Comparison of ENCODE assay signal across 7 cellular contexts in the genomic region with DNA sequence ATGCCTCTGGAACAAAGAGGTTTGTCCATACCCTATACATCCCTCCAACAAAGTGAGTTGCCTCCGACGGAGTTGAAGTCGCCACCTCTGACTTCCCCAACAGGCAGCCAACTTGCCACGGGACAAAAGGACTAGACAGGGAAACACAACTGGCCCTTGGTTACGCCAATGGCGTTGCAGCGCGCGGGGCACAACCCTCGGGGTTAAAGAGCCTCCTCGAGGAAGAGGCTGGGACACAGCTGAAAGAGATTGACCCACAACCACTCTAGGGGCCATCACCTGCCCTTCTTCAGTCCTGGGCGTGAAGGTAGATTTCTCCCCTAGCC. TPM values are rescaled to one million over a fixed set of nuclear protein-coding genes. Genes with fewer than 3 reads are reported as not detected.
DNase-seq lines count a peak whose midpoint lies in the region; ATAC-seq lines count a peak whose summit lies in the region.

No MANE protein-coding gene starts in this region.

- H3K4me1 ChIP-seq in mesodermal cell (ENCODE audit: control insufficient read depth, insufficient read depth, low read length, poor library complexity, severe bottlenecking) (peaks cover 13% of the 10 kb centered on the region), urinary bladder (ENCODE audit: insufficient read depth) (peaks cover 2% of the 10 kb centered on the region)

- H3K4me3 ChIP-seq in mesodermal cell (ENCODE audit: extremely low read depth, insufficient read depth, low read length, poor library complexity, severe bottlenecking) (peak overlapping the region; percentile 94), urinary bladder (ENCODE audit: low read depth, low read length) (peak overlapping the region; percentile 72)

- 0 to 2% methylated on average over 11 to 12 of the region's 12 CpGs for WGBS in mesodermal cell (ENCODE audit: insufficient coverage in 2 of 2), 2 experiments
- WGBS in urinary bladder: 0% methylated on average over 12 of the region's 12 CpGs

- H3K27ac ChIP-seq in mesodermal cell (ENCODE audit: low read depth, low read length, severe bottlenecking) (peak overlapping the region; percentile 96), urinary bladder (ENCODE audit: low read depth) (peak overlapping the region; percentile 83)

- H3K36me3 ChIP-seq in mesodermal cell (ENCODE audit: control insufficient read depth, insufficient read depth, low read length) (peaks cover 29% of the 10 kb centered on the region), urinary bladder (ENCODE audit: insufficient read depth) (no peaks in the 10 kb centered on the region)

- peak; percentile 40 for ATAC-seq in GM21381 (IDR thresholded peaks at IDR 0.05; ENCODE audit: unreplicated experiment)

- peaks cover 11% of the 10 kb centered on the region for H3K9me3 ChIP-seq in mesodermal cell (ENCODE audit: control insufficient read depth, low read length)

- DNase-seq in GDM1 (lab: John Stamatoyannopoulos, UW) (peak; percentile 58), HK-2 (ENCODE audit: unreplicated experiment) (peak; percentile 80), SK-N-DZ (ENCODE audit: low spot score) (peak; percentile 44)
- DNase-seq in effector CD8-positive, alpha-beta T cell (lab: John Stamatoyannopoulos, UW): peak; percentile 48

RNA-seq across cellular contexts. Expression of a gene that starts 0.5 kb away (rescaled TPM):
- 53.5 and 61.1 TPM in 2 replicates for polyA plus RNA-seq in SK-N-DZ (2014; cell fraction: cytosol; rRNA removed)
- 73.2 and 101 TPM in 2 replicates for polyA plus RNA-seq in SK-N-DZ (2014; cell fraction: nucleus; rRNA removed)
- polyA plus RNA-seq in mesodermal cell (2013, experiment 1 of 2): 79.8 TPM
- polyA plus RNA-seq in mesodermal cell (2013, experiment 2 of 2): 70.2 TPM
- 37.7 TPM for total RNA-seq in urinary bladder
- 29.9 TPM for polyA plus RNA-seq in urinary bladder

RNA-seq across cellular contexts. Expression of a gene that starts 14.1 kb away (rescaled TPM):
- polyA plus RNA-seq in SK-N-DZ (2014; cell fraction: cytosol; rRNA removed): 19.3 and 21.2 TPM in 2 replicates
- 50.3 and 59.7 TPM in 2 replicates for polyA plus RNA-seq in SK-N-DZ (2014; cell fraction: nucleus; rRNA removed)
- polyA plus RNA-seq in mesodermal cell (2013, experiment 1 of 2): 55.8 TPM
- 48.2 TPM for polyA plus RNA-seq in mesodermal cell (2013, experiment 2 of 2)
- 11.2 TPM for total RNA-seq in urinary bladder
- polyA plus RNA-seq in urinary bladder: 48.8 TPM

RNA-seq across cellular contexts. Expression of a gene that starts 14.4 kb away (rescaled TPM):
- polyA plus RNA-seq in SK-N-DZ (2014; cell fraction: cytosol; rRNA removed): 52.2 and 64.9 TPM in 2 replicates
- polyA plus RNA-seq in SK-N-DZ (2014; cell fraction: nucleus; rRNA removed): 44.1 and 49.8 TPM in 2 replicates
- 84.5 TPM for polyA plus RNA-seq in mesodermal cell (2013, experiment 1 of 2)
- polyA plus RNA-seq in mesodermal cell (2013, experiment 2 of 2): 76.3 TPM
- 69.8 TPM for total RNA-seq in urinary bladder
- polyA plus RNA-seq in urinary bladder: 105 TPM

RNA-seq across cellular contexts. Expression of a gene that starts 24.5 kb away (rescaled TPM):
- polyA plus RNA-seq in SK-N-DZ (2014; cell fraction: cytosol; rRNA removed): 2.5 and 10.9 TPM in 2 replicates
- 11.3 and 12.7 TPM in 2 replicates for polyA plus RNA-seq in SK-N-DZ (2014; cell fraction: nucleus; rRNA removed)
- polyA plus RNA-seq in mesodermal cell (2013, experiment 1 of 2): 18.3 TPM
- 14.9 TPM for polyA plus RNA-seq in mesodermal cell (2013, experiment 2 of 2)
- total RNA-seq in urinary bladder: 6.1 TPM
- 19.9 TPM for polyA plus RNA-seq in urinary bladder

RNA-seq across cellular contexts. Expression of a gene that starts 33.1 kb away (rescaled TPM):
- 65.6 and 76.2 TPM in 2 replicates for polyA plus RNA-seq in SK-N-DZ (2014; cell fraction: cytosol; rRNA removed)
- 122 and 139 TPM in 2 replicates for polyA plus RNA-seq in SK-N-DZ (2014; cell fraction: nucleus; rRNA removed)
- 75.9 TPM for polyA plus RNA-seq in mesodermal cell (2013, experiment 1 of 2)
- 63.6 TPM for polyA plus RNA-seq in mesodermal cell (2013, experiment 2 of 2)
- 46.2 TPM for total RNA-seq in urinary bladder
- polyA plus RNA-seq in urinary bladder: 89.2 TPM

Comparison
In these comparisons a context has a peak if more than half of its experiments do, and no peak if none do; other contexts are left out.
1. Peak in every context shown above with its lines: DNase-seq, ATAC-seq, H3K4me3 ChIP-seq and H3K27ac ChIP-seq.